Comparison of ENCODE assay signal across 15 cellular contexts in genomic region chr10:90222939-90223338, GRCh38.
DNase-seq lines count a peak whose midpoint lies in the region; ATAC-seq, FAIRE-seq and TF ChIP-seq lines count a peak whose summit lies in the region.
"Had no signal": no experiment of that assay in that cellular context is flagged by ENCODE, and none has a peak within 500 bp of the region (broad histone marks: within the 10 kb centered on the region; RNA-seq: fewer than 3 reads in every experiment).

No MANE protein-coding gene starts in this region.

- H3K9me1 ChIP-seq in endothelial cell of umbilical vein (replicated peaks; ENCODE audit: control insufficient read depth, extremely low read depth, insufficient read depth, low read length) = no peaks in the 10 kb centered on the region

- H3K27ac Mint-ChIP-seq in activated CD4-positive, alpha-beta memory T cell treated with anti-CD3 and anti-CD28 coated beads, Interleukin-2, amount 10 ng/mL, durations not matched to agents 7 days and 5 days = no peak overlapping the region
- no peak overlapping the region for H3K27ac Mint-ChIP-seq in activated naive CD4-positive, alpha-beta T cell treated with anti-CD3 and anti-CD28 coated beads, Interleukin-2, amount 10 ng/mL, durations not matched to agents 7 days and 5 days
- H3K27ac Mint-ChIP-seq: IgD-negative memory B cell had no signal

- no peaks in the 10 kb centered on the region for H3K9me3 Mint-ChIP-seq in activated CD4-positive, alpha-beta memory T cell treated with anti-CD3 and anti-CD28 coated beads, Interleukin-2, amount 10 ng/mL, durations not matched to agents 7 days and 5 days
- H3K9me3 Mint-ChIP-seq in activated naive CD4-positive, alpha-beta T cell treated with anti-CD3 and anti-CD28 coated beads, Interleukin-2, amount 10 ng/mL, durations not matched to agents 7 days and 5 days = peaks cover under 1% of the 10 kb centered on the region

- H3K27me3 ChIP-seq in endothelial cell of umbilical vein (ENCODE audit: control insufficient read depth in 2 of 2, insufficient read depth in 2 of 2, low read length in 2 of 2) (no peaks in the 10 kb centered on the region), mesendoderm (ENCODE audit: insufficient read depth, low read length, poor library complexity) (no peaks in the 10 kb centered on the region), small intestine (ENCODE audit: control insufficient read depth in 2 of 2, insufficient read depth in 2 of 2, low read length in 2 of 2) (no peaks in the 10 kb centered on the region)
- H3K27me3 ChIP-seq: Peyer's patch had no signal

- H3K4me1 ChIP-seq in endothelial cell of umbilical vein (ENCODE audit: control insufficient read depth, extremely low read depth, insufficient read depth, low read length) = peaks cover 27% of the 10 kb centered on the region
- H3K4me1 ChIP-seq in mesendoderm (ENCODE audit: control insufficient read depth, low read depth, low read length) = no peaks in the 10 kb centered on the region
- no peaks in the 10 kb centered on the region for H3K4me1 ChIP-seq in small intestine (ENCODE audit: control insufficient read depth in 2 of 2, insufficient read depth in 1 of 2, low read depth in 1 of 2, low read length in 1 of 2)
- H3K4me1 ChIP-seq: Peyer's patch had no signal

- H3K4me1 Mint-ChIP-seq in activated CD4-positive, alpha-beta memory T cell treated with anti-CD3 and anti-CD28 coated beads, Interleukin-2, amount 10 ng/mL, durations not matched to agents 7 days and 5 days = peaks cover 5% of the 10 kb centered on the region
- H3K4me1 Mint-ChIP-seq in activated naive CD4-positive, alpha-beta T cell treated with anti-CD3 and anti-CD28 coated beads, Interleukin-2, amount 10 ng/mL, durations not matched to agents 7 days and 5 days = no peaks in the 10 kb centered on the region
- H3K4me1 Mint-ChIP-seq: IgD-negative memory B cell had no signal

- H4K8ac ChIP-seq in mesendoderm (ENCODE audit: low read depth, low read length) = no peak overlapping the region

- no peak overlapping the region for H4K5ac ChIP-seq in mesendoderm (ENCODE audit: low read length)

- no peak for TF ChIP-seq POLR2A in endothelial cell of umbilical vein (IDR thresholded peaks at IDR 0.05; ENCODE audit: low read depth, low read length)

- peak; percentile 57 for DNase-seq in Daoy (ENCODE audit: low read depth)
- peak; percentile 89 for DNase-seq in RPMI7951 (ENCODE audit: low read depth)
- DNase-seq in endothelial cell of umbilical vein (ENCODE audit: low read depth, low spot score) = no peak
- peak; percentile 75 for DNase-seq in mesendoderm
- no peak for DNase-seq in activated CD4-positive, alpha-beta memory T cell treated with anti-CD3 and anti-CD28 coated beads, Interleukin-2, amount 10 ng/mL, durations not matched to agents 7 days and 5 days
- no peak for DNase-seq in activated naive CD4-positive, alpha-beta T cell treated with anti-CD3 and anti-CD28 coated beads, Interleukin-2, amount 10 ng/mL, durations not matched to agents 7 days and 5 days
- no peak for DNase-seq in small intestine
- DNase-seq: DMS153, MV-4-11, NCI-H446, NCI-H748 treated with DMSO at 0.1 percent for 48 hours, Peyer's patch had no signal

- no peaks in the 10 kb centered on the region for H3K36me3 ChIP-seq in endothelial cell of umbilical vein (ENCODE audit: control insufficient read depth in 2 of 2, extremely low read depth in 1 of 2, insufficient read depth in 2 of 2, low read length in 2 of 2)
- H3K36me3 ChIP-seq in mesendoderm (ENCODE audit: control insufficient read depth, insufficient read depth, low read length) = no peaks in the 10 kb centered on the region
- no peaks in the 10 kb centered on the region for H3K36me3 ChIP-seq in small intestine (ENCODE audit: control insufficient read depth in 2 of 2, insufficient read depth in 2 of 2, low read length in 2 of 2)
- H3K36me3 ChIP-seq: Peyer's patch had no signal

- H3K36me3 Mint-ChIP-seq in activated CD4-positive, alpha-beta memory T cell treated with anti-CD3 and anti-CD28 coated beads, Interleukin-2, amount 10 ng/mL, durations not matched to agents 7 days and 5 days (ENCODE audit: low read depth) = no peaks in the 10 kb centered on the region
- no peaks in the 10 kb centered on the region for H3K36me3 Mint-ChIP-seq in activated naive CD4-positive, alpha-beta T cell treated with anti-CD3 and anti-CD28 coated beads, Interleukin-2, amount 10 ng/mL, durations not matched to agents 7 days and 5 days

- H3K56ac ChIP-seq in mesendoderm (ENCODE audit: low read length) = no peak overlapping the region

- BruUV-seq in endothelial cell of umbilical vein (replicated peaks; lab: Mats Ljungman, UMichigan) = no TSS peak

- no peak overlapping the region for H3K23ac ChIP-seq in mesendoderm (ENCODE audit: low read length)

- no peak overlapping the region for H3K4me3 Mint-ChIP-seq in activated CD4-positive, alpha-beta memory T cell treated with anti-CD3 and anti-CD28 coated beads, Interleukin-2, amount 10 ng/mL, durations not matched to agents 7 days and 5 days
- H3K4me3 Mint-ChIP-seq in activated naive CD4-positive, alpha-beta T cell treated with anti-CD3 and anti-CD28 coated beads, Interleukin-2, amount 10 ng/mL, durations not matched to agents 7 days and 5 days = no peak overlapping the region
- H3K4me3 Mint-ChIP-seq: IgD-negative memory B cell had no signal

- H3K79me1 ChIP-seq in mesendoderm (ENCODE audit: low read length) = no peaks in the 10 kb centered on the region

- no peak overlapping the region for H2BK15ac ChIP-seq in mesendoderm (replicated peaks; ENCODE audit: low read depth)

- CTCF ChIA-PET in endothelial cell of umbilical vein (lab: Charles Lee) = interaction anchor here (1.2 kb wide), 1 partner anchor 74 kb away, joined by 4 read pairs; no protein-coding TSS in a partner anchor
- CTCF ChIA-PET in activated CD4-positive, alpha-beta memory T cell treated with anti-CD3 and anti-CD28 coated beads, Interleukin-2, amount 10 ng/mL, durations not matched to agents 7 days and 5 days (lab: Charles Lee) = no interaction called here
- CTCF ChIA-PET in activated naive CD4-positive, alpha-beta T cell treated with anti-CD3 and anti-CD28 coated beads, Interleukin-2, amount 10 ng/mL, durations not matched to agents 7 days and 5 days (lab: Charles Lee) = no interaction called here

- H2AFZ ChIP-seq in endothelial cell of umbilical vein (ENCODE audit: low read depth, low read length) = no peak overlapping the region

- H3K9me3 ChIP-seq in endothelial cell of umbilical vein (replicated peaks; ENCODE audit: control insufficient read depth, insufficient read depth, low read length) (no peaks in the 10 kb centered on the region), small intestine (ENCODE audit: control insufficient read depth, low read depth) (no peaks in the 10 kb centered on the region)
- H3K9me3 ChIP-seq: Peyer's patch had no signal

- H2BK120ac ChIP-seq in mesendoderm (ENCODE audit: low read depth, low read length) = no peak overlapping the region

- H3K79me2 ChIP-seq in endothelial cell of umbilical vein (ENCODE audit: control insufficient read depth, insufficient read depth, low read length) (no peaks in the 10 kb centered on the region), mesendoderm (ENCODE audit: control insufficient read depth, insufficient read depth, low read length) (no peaks in the 10 kb centered on the region)

- H4K20me1 ChIP-seq in endothelial cell of umbilical vein (replicated peaks; ENCODE audit: control insufficient read depth, extremely low read depth, insufficient read depth, low read length) = no peaks in the 10 kb centered on the region

- H3K9ac ChIP-seq in endothelial cell of umbilical vein (replicated peaks; ENCODE audit: extremely low read depth, insufficient read depth, low read length) (no peak overlapping the region), mesendoderm (ENCODE audit: low read length) (no peak overlapping the region)

- dilution Hi-C loops in endothelial cell of umbilical vein (cut with MboI; ENCODE audit: extremely low pct_ligation_motif_present, low sequenced_read_pairs) = no loop called here

- H3K18ac ChIP-seq in mesendoderm (ENCODE audit: low read length) = no peak overlapping the region

- H3K4me3 ChIP-seq in endothelial cell of umbilical vein (replicated peaks in 1 of 3; ENCODE audit: insufficient read depth in 1 of 3, low read depth in 1 of 3, low read length in 3 of 3) (no peak overlapping the region), mesendoderm (ENCODE audit: low read length) (no peak overlapping the region), small intestine (ENCODE audit: low read depth in 1 of 2, low read length in 2 of 2) (no peak overlapping the region)
- H3K4me3 ChIP-seq: Peyer's patch had no signal

- WGBS in mesendoderm (ENCODE audit: extremely low coverage, insufficient coverage, low lambda C conversion rate) = 100% methylated on average over 1 of the region's 5 CpGs
- WGBS in small intestine, 3 donors = 69 to 77% (median 70%) methylated on average over 5 of the region's 5 CpGs

- POLR2A ChIA-PET in endothelial cell of umbilical vein (lab: Charles Lee) = no interaction called here
- POLR2A ChIA-PET in activated CD4-positive, alpha-beta memory T cell treated with anti-CD3 and anti-CD28 coated beads, Interleukin-2, amount 10 ng/mL, durations not matched to agents 7 days and 5 days (lab: Charles Lee) = no interaction called here

- no peak overlapping the region for H2AK5ac ChIP-seq in mesendoderm (ENCODE audit: low read length)

- FAIRE-seq in endothelial cell of umbilical vein (lab: Jason Lieb, UNC) (no peak), small intestine (lab: Jason Lieb, UNC) (no peak)

- H3K27me3 Mint-ChIP-seq in activated CD4-positive, alpha-beta memory T cell treated with anti-CD3 and anti-CD28 coated beads, Interleukin-2, amount 10 ng/mL, durations not matched to agents 7 days and 5 days = no peaks in the 10 kb centered on the region
- no peaks in the 10 kb centered on the region for H3K27me3 Mint-ChIP-seq in activated naive CD4-positive, alpha-beta T cell treated with anti-CD3 and anti-CD28 coated beads, Interleukin-2, amount 10 ng/mL, durations not matched to agents 7 days and 5 days
- H3K27me3 Mint-ChIP-seq: IgD-negative memory B cell had no signal

- TF ChIP-seq CTCF in endothelial cell of umbilical vein (IDR thresholded peaks at IDR 0.05; ENCODE audit: extremely low read depth in 1 of 2, insufficient read depth in 1 of 2, low read depth in 1 of 2, low read length in 2 of 2) = no peak

- intact Hi-C loops in endothelial cell of umbilical vein (cut with micrococcal nuclease) = loop anchor here (5.0 kb wide), 1 partner anchor 76 kb away; no protein-coding TSS in a partner anchor

- no peak overlapping the region for H3K4me2 ChIP-seq in endothelial cell of umbilical vein (ENCODE audit: insufficient read depth, low read length)
- H3K4me2 ChIP-seq in mesendoderm (ENCODE audit: low read length) = no peak overlapping the region

- no peak for ATAC-seq in HG03175 (IDR thresholded peaks at IDR 0.05; ENCODE audit: unreplicated experiment)

- H3K27ac ChIP-seq in endothelial cell of umbilical vein (ENCODE audit: insufficient read depth, low read depth, low read length) = no peak overlapping the region
- no peak overlapping the region for H3K27ac ChIP-seq in mesendoderm (ENCODE audit: low read depth, low read length)
- no peak overlapping the region for H3K27ac ChIP-seq in small intestine (ENCODE audit: low read depth in 1 of 2, low read length in 1 of 2)
- H3K27ac ChIP-seq: C4-2B, Peyer's patch had no signal

- no peak overlapping the region for H2BK5ac ChIP-seq in mesendoderm (ENCODE audit: low read length)

- H3K4ac ChIP-seq in mesendoderm (ENCODE audit: low read depth, low read length) = no peak overlapping the region

Comparison
In these comparisons a context has a peak if more than half of its experiments do, and no peak if none do; other contexts are left out.
1. DNase-seq: peak in Daoy (single experiment), RPMI7951 (single experiment) and mesendoderm (single experiment); none in endothelial cell of umbilical vein (single experiment), activated CD4-positive, alpha-beta memory T cell treated with anti-CD3 and anti-CD28 coated beads, Interleukin-2, amount 10 ng/mL, durations not matched to agents 7 days and 5 days (single experiment), activated naive CD4-positive, alpha-beta T cell treated with anti-CD3 and anti-CD28 coated beads, Interleukin-2, amount 10 ng/mL, durations not matched to agents 7 days and 5 days (single experiment) and small intestine (single experiment).